1 cellular context compared by ENCODE assay signal in genomic region chr6:1317302-1317815, GRCh38.
TF ChIP-seq lines count a peak whose summit lies in the region.

No MANE protein-coding gene starts in this region.

TF ChIP-seq in HepG2, 621 proteins besides CTCF, POLR2A, EP300 and RAD21 (continued from another document and continues in another):
- 0 out of 2 replicates have a peak, but pooled peaks have one; percentile 26 for TF ChIP-seq HBP1 (CRISPR knock-in tag; IDR thresholded peaks at IDR 0.05; ENCODE audit: low read depth)
- TF ChIP-seq ZFP91 (CRISPR knock-in tag; IDR thresholded peaks at IDR 0.05; ENCODE audit: borderline replicate concordance), result peak; percentile 56; the same call in 1 of the 2 replicates
- 0 out of 2 replicates have a peak, but pooled peaks have one; percentile 36 for TF ChIP-seq KDM5B (CRISPR knock-in tag; IDR thresholded peaks at IDR 0.05; ENCODE audit: borderline replicate concordance)
- peak; percentile 52; the same call in 1 of the 2 replicates for TF ChIP-seq GABPB1 (CRISPR knock-in tag; IDR thresholded peaks at IDR 0.05)
- no peak for TF ChIP-seq RCOR2 (CRISPR knock-in tag; IDR thresholded peaks at IDR 0.05)
- TF ChIP-seq MEIS2 (CRISPR knock-in tag; IDR thresholded peaks at IDR 0.05), result peak; percentile 95
- TF ChIP-seq MAFF (IDR thresholded peaks at IDR 0.05; ENCODE audit: low read depth, low read length), result no peak
- peak; percentile 17 for TF ChIP-seq SKI (IDR thresholded peaks at IDR 0.05; ENCODE audit: partially characterized antibody)
- TF ChIP-seq TRAFD1 (CRISPR knock-in tag; IDR thresholded peaks at IDR 0.05; ENCODE audit: borderline replicate concordance), result no peak
- no peak for TF ChIP-seq NFKBIZ (CRISPR knock-in tag; IDR thresholded peaks at IDR 0.05)
- TF ChIP-seq RBM22 (optimal IDR thresholded peaks at IDR 0.05; ENCODE audit: low read length), result no peak
- peak; percentile 71; the same call in 1 of the 2 replicates for TF ChIP-seq HNRNPUL1 (IDR thresholded peaks at IDR 0.05; ENCODE audit: low read depth, low read length)
- TF ChIP-seq SNAPC4 (CRISPR knock-in tag; IDR thresholded peaks at IDR 0.05), result no peak
- TF ChIP-seq TMF1 (CRISPR knock-in tag; IDR thresholded peaks at IDR 0.05; ENCODE audit: low read depth), result no peak
- TF ChIP-seq ZBTB38 (CRISPR knock-in tag; IDR thresholded peaks at IDR 0.05), result peak; percentile 96
- TF ChIP-seq ZNF746 (CRISPR knock-in tag; IDR thresholded peaks at IDR 0.05), result peak; percentile 99
- peak; percentile 46; the same call in 1 of the 2 replicates for TF ChIP-seq NR2F6 (IDR thresholded peaks at IDR 0.05)
- TF ChIP-seq NR2F6 (CRISPR knock-in tag; IDR thresholded peaks at IDR 0.05), result peak; percentile 72
- 0 out of 2 replicates have a peak, but pooled peaks have one; percentile 59 for TF ChIP-seq ZNF609 (CRISPR knock-in tag; IDR thresholded peaks at IDR 0.05; ENCODE audit: borderline replicate concordance)
- TF ChIP-seq THRA (CRISPR knock-in tag; IDR thresholded peaks at IDR 0.05; ENCODE audit: borderline replicate concordance), result peak; percentile 15; the same call in 1 of the 2 replicates
- TF ChIP-seq NR2F1 (CRISPR knock-in tag; IDR thresholded peaks at IDR 0.05), result peak in 1 of 2 experiments; percentile 40; a peak in 1 of 4 replicates
- TF ChIP-seq KAT8 (CRISPR knock-in tag; IDR thresholded peaks at IDR 0.05), result no peak
- no peak for TF ChIP-seq KMT2A (CRISPR knock-in tag; IDR thresholded peaks at IDR 0.05)
- TF ChIP-seq ZNF724P (CRISPR knock-in tag; IDR thresholded peaks at IDR 0.05; ENCODE audit: borderline replicate concordance), result no peak
- TF ChIP-seq ZBTB26 (CRISPR knock-in tag; IDR thresholded peaks at IDR 0.05; ENCODE audit: borderline replicate concordance), result 0 out of 2 replicates have a peak, but pooled peaks have one; percentile 32
- TF ChIP-seq ZNF7 (CRISPR knock-in tag; IDR thresholded peaks at IDR 0.05), result no peak
- peak; percentile 73 for TF ChIP-seq PITX1 (CRISPR knock-in tag; IDR thresholded peaks at IDR 0.05)
- TF ChIP-seq HNF1A (IDR thresholded peaks at IDR 0.05; ENCODE audit: low read depth), result no peak
- TF ChIP-seq HNF1A (CRISPR knock-in tag; IDR thresholded peaks at IDR 0.05; ENCODE audit: borderline replicate concordance), result peak; percentile 70; the same call in 1 of the 2 replicates
- no peak for TF ChIP-seq ZNF432 (CRISPR knock-in tag; IDR thresholded peaks at IDR 0.05; ENCODE audit: borderline replicate concordance)
- peak; percentile 97 for TF ChIP-seq ZBTB7B (CRISPR knock-in tag; IDR thresholded peaks at IDR 0.05)
- TF ChIP-seq GMEB2 (CRISPR knock-in tag; IDR thresholded peaks at IDR 0.05; ENCODE audit: low read depth), result no peak
